ENCODE assay signal across 13 cellular contexts in genomic region chr1:151325231-151325630, GRCh38. TPM values are rescaled to one million over a fixed set of nuclear protein-coding genes. Genes with fewer than 3 reads are reported as not detected.
DNase-seq lines count a peak whose midpoint lies in the region; ATAC-seq and TF ChIP-seq lines count a peak whose summit lies in the region.
"Had no signal": no experiment of that assay in that cellular context is flagged by ENCODE, and none has a peak within 500 bp of the region (broad histone marks: within the 10 kb centered on the region; RNA-seq: fewer than 3 reads in every experiment).

No MANE protein-coding gene starts in this region.

- H3K27me3 ChIP-seq in SK-N-SH (ENCODE audit: insufficient read depth) = no peaks in the 10 kb centered on the region
- no peaks in the 10 kb centered on the region for H3K27me3 ChIP-seq in trophoblast cell (ENCODE audit: insufficient read depth, low read length)
- no peaks in the 10 kb centered on the region for H3K27me3 ChIP-seq in transverse colon
- H3K27me3 ChIP-seq: cardiac muscle cell had no signal

- H3K4me1 Mint-ChIP-seq in effector memory CD8-positive, alpha-beta T cell (ENCODE audit: low read depth in 2 of 2) = peaks cover 41 to 54% of the 10 kb centered on the region in 2 donors

- H3K23ac ChIP-seq in trophoblast cell (ENCODE audit: low read length) = no peak overlapping the region

- H3K9me2 ChIP-seq in SK-N-SH (no peaks in the 10 kb centered on the region), OCI-LY7 (ENCODE audit: insufficient read depth, low read length) (no peaks in the 10 kb centered on the region)

- H4K91ac ChIP-seq in trophoblast cell (ENCODE audit: low read depth, low read length) = no peak overlapping the region

- H2BK12ac ChIP-seq in trophoblast cell (ENCODE audit: low read length) = no peak overlapping the region

- no peak for TF ChIP-seq RAD21 in SK-N-SH (IDR thresholded peaks at IDR 0.05; ENCODE audit: low read length)

- H4K12ac ChIP-seq in trophoblast cell (ENCODE audit: low read depth, low read length) = no peak overlapping the region

- TF ChIP-seq POLR2A in transverse colon (IDR thresholded peaks at IDR 0.05) = no peak

- H3K4me3 Mint-ChIP-seq in effector memory CD8-positive, alpha-beta T cell = peak overlapping the region in 1 of 2 donors; percentile 94

- H3K4me2 ChIP-seq in SK-N-SH (peak overlapping the region; percentile 85), OCI-LY7 (ENCODE audit: low read length) (peak overlapping the region; percentile 90; the same call in 1 of the 2 replicates), trophoblast cell (ENCODE audit: low read length) (peak overlapping the region; percentile 22)

- H3K4me3 ChIP-seq in SK-N-SH (ENCODE audit: low read depth in 2 of 2, low read length in 1 of 2) (no peak overlapping the region), OCI-LY7 (ENCODE audit: low read depth, low read length, poor library complexity, severe bottlenecking) (no peak overlapping the region), trophoblast cell (ENCODE audit: low read depth, low read length) (no peak overlapping the region), transverse colon (no peak overlapping the region)
- H3K4me3 ChIP-seq: cardiac muscle cell had no signal

- peak overlapping the region; percentile 23 for H3K18ac ChIP-seq in trophoblast cell (ENCODE audit: low read length)

- H3K27ac ChIP-seq in SK-N-SH (ENCODE audit: low read depth in 2 of 2, low read length in 1 of 2) (no peak overlapping the region), OCI-LY7 (ENCODE audit: low read depth, low read length, poor library complexity, severe bottlenecking) (no peak overlapping the region), trophoblast cell (ENCODE audit: low read depth, low read length) (peak overlapping the region; percentile 32), transverse colon (no peak overlapping the region)

- H4K8ac ChIP-seq in trophoblast cell (ENCODE audit: low read depth, low read length) = no peak overlapping the region

- H3K36me3 ChIP-seq in SK-N-SH (replicated peaks in 1 of 2; ENCODE audit: control insufficient read depth in 1 of 2, insufficient read depth in 2 of 2, low read length in 1 of 2) (peaks cover 26 to 39% of the 10 kb centered on the region in 2 experiments), OCI-LY7 (ENCODE audit: insufficient read depth, low read length) (peaks cover 41% of the 10 kb centered on the region), trophoblast cell (ENCODE audit: control insufficient read depth in 1 of 2, insufficient read depth in 2 of 2, low read length in 2 of 2) (peaks cover 12 to 15% of the 10 kb centered on the region in 2 experiments), transverse colon (peaks cover 0 to 10% (median 4%) of the 10 kb centered on the region in 4 donors)
- H3K36me3 ChIP-seq: cardiac muscle cell had no signal

- H2AFZ ChIP-seq in SK-N-SH (ENCODE audit: low read depth) (no peak overlapping the region), OCI-LY7 (ENCODE audit: low read length) (no peak overlapping the region), trophoblast cell (ENCODE audit: insufficient read depth, low read length, poor library complexity) (no peak overlapping the region)

- H3K9me3 Mint-ChIP-seq in effector memory CD8-positive, alpha-beta T cell = no peaks in the 10 kb centered on the region

- H3K79me1 ChIP-seq in trophoblast cell (ENCODE audit: low read length) = peaks cover 11% of the 10 kb centered on the region

- ATAC-seq in SK-N-SH treated with all-trans-retinoic acid at 6 μM for 48 hours = no peak
- ATAC-seq in effector memory CD8-positive, alpha-beta T cell (replicated peaks) = no peak

- POLR2A ChIA-PET in SK-N-SH (lab: Yijun Ruan, JAX) (no interaction called here), OCI-LY7 (lab: Charles Lee) (no interaction called here)

- H3K79me2 ChIP-seq in SK-N-SH (ENCODE audit: insufficient read depth) (peaks cover 62% of the 10 kb centered on the region), OCI-LY7 (ENCODE audit: insufficient read depth, low read depth, low read length) (peaks cover 17% of the 10 kb centered on the region), trophoblast cell (ENCODE audit: control insufficient read depth, insufficient read depth, low read length, poor library complexity) (peaks cover 7% of the 10 kb centered on the region)

- H3K9ac ChIP-seq in SK-N-SH (no peak overlapping the region; the same call in 1 of the 2 replicates), trophoblast cell (ENCODE audit: low read length) (peak overlapping the region; percentile 59)

- H3F3A ChIP-seq in SK-N-SH (replicated peaks; ENCODE audit: insufficient read depth) = no peaks in the 10 kb centered on the region

- TF ChIP-seq CTCF in SK-N-SH (IDR thresholded peaks at IDR 0.05) = no peak
- TF ChIP-seq CTCF in OCI-LY7 (conservative IDR thresholded peaks at IDR 0.05; ENCODE audit: low read length) = no peak
- TF ChIP-seq CTCF in transverse colon (IDR thresholded peaks at IDR 0.05) = no peak

- TF ChIP-seq EP300 in SK-N-SH (IDR thresholded peaks at IDR 0.05; ENCODE audit: borderline replicate concordance in 1 of 2, low read depth in 1 of 2, low read length in 1 of 2) (no peak), transverse colon (IDR thresholded peaks at IDR 0.05; ENCODE audit: low read depth) (no peak)

- WGBS in SK-N-SH (ENCODE audit: low lambda C conversion rate) = 87% methylated on average over 7 of the region's 7 CpGs
- no CpG with 5 or more reads among the region's 7 CpGs for WGBS in trophoblast cell (ENCODE audit: extremely low coverage, insufficient coverage, insufficient read length)
- WGBS in transverse colon (ENCODE audit: low coverage in 1 of 2), 2 donors = 81 to 84% methylated on average over 5 to 7 of the region's 7 CpGs

- H3K9me3 ChIP-seq in SK-N-SH (no peaks in the 10 kb centered on the region), OCI-LY7 (ENCODE audit: low read length) (no peaks in the 10 kb centered on the region), trophoblast cell (ENCODE audit: insufficient read depth, low read depth, low read length) (peaks cover 2% of the 10 kb centered on the region), transverse colon (no peaks in the 10 kb centered on the region)

- no peak overlapping the region for H2BK5ac ChIP-seq in trophoblast cell (ENCODE audit: low read depth, low read length, poor library complexity)

- no peak overlapping the region for H3K4ac ChIP-seq in trophoblast cell (ENCODE audit: low read depth, low read length)

- peak overlapping the region; percentile 95 to 96 for H3K27ac Mint-ChIP-seq in effector memory CD8-positive, alpha-beta T cell

- in situ Hi-C loops in transverse colon (cut with MboI; ENCODE audit: low pct_ligation_motif_present in 1 of 4, low pct_unique_long_range_greater_than_20kb in 1 of 4, low sequenced_read_pairs in 3 of 4) = no loop called here

- CTCF ChIA-PET in SK-N-SH (lab: Yijun Ruan, JAX) (interaction anchor here (1.0 to 16.4 kb wide), 4 partner anchors 14 to 24 kb away, joined by 3 to 142 read pairs (median 4); no protein-coding TSS in a partner anchor), OCI-LY7 (lab: Charles Lee; ENCODE audit: unreplicated experiment) (no interaction called here)

- no peaks in the 10 kb centered on the region for H3K27me3 Mint-ChIP-seq in effector memory CD8-positive, alpha-beta T cell

- no TSS peak for BruUV-seq in OCI-LY7 (replicated peaks; lab: Mats Ljungman, UMichigan)

- H2AK5ac ChIP-seq in trophoblast cell (ENCODE audit: low read length) = no peak overlapping the region

- H4K20me1 ChIP-seq in SK-N-SH (ENCODE audit: insufficient read depth) = no peaks in the 10 kb centered on the region
- H4K20me1 ChIP-seq in OCI-LY7 (ENCODE audit: insufficient read depth, low read length) = no peaks in the 10 kb centered on the region

- no peak overlapping the region for H2BK120ac ChIP-seq in trophoblast cell (ENCODE audit: insufficient read depth, low read length, poor library complexity)

- intact Hi-C loops in OCI-LY7 (cut with micrococcal nuclease; ENCODE audit: unreplicated experiment) (loop anchor here (5.0 kb wide), 1 partner anchor 43 kb away; the partner anchor contains the start of gene ZNF687), transverse colon (cut with DNase I; ENCODE audit: low total_unique reads) (no loop called here)

- no peak overlapping the region for H3K14ac ChIP-seq in trophoblast cell (ENCODE audit: low read length)

- DNase-seq in SK-N-SH (no peak), OCI-LY7 (ENCODE audit: low spot score) (no peak), trophoblast cell (peak in 1 of 2 donors; percentile 67), transverse colon (no peak), DMS114 treated with DMSO at 0.1 percent for 48 hours (lab: John Stamatoyannopoulos, UW; ENCODE audit: unreplicated experiment) (no peak), NK-92 (lab: John Stamatoyannopoulos, UW; ENCODE audit: unreplicated experiment) (no peak)
- DNase-seq in effector memory CD8-positive, alpha-beta T cell = no peak
- DNase-seq: GF-D8; midbrain; NCI-H146; stimulated activated CD4-positive, alpha-beta T cell treated with anti-CD3 and anti-CD28 coated beads, Interleukin-1b, Interleukin-23, amount 100 ng/mL, for 48 hours had no signal

- H3K36me3 Mint-ChIP-seq in effector memory CD8-positive, alpha-beta T cell (ENCODE audit: insufficient read depth) = peaks cover 39% of the 10 kb centered on the region

- peaks cover 5 to 12% of the 10 kb centered on the region in 2 experiments; a peak in 3 of 4 replicates for H3K4me1 ChIP-seq in SK-N-SH (ENCODE audit: control insufficient read depth in 1 of 2, insufficient read depth in 2 of 2, low read depth in 1 of 2, low read length in 1 of 2)
- peaks cover 23% of the 10 kb centered on the region for H3K4me1 ChIP-seq in OCI-LY7 (ENCODE audit: insufficient read depth, low read length, poor library complexity, severe bottlenecking)
- peaks cover 10 to 18% of the 10 kb centered on the region in 2 experiments for H3K4me1 ChIP-seq in trophoblast cell (ENCODE audit: control insufficient read depth in 1 of 2, insufficient read depth in 2 of 2, low read length in 2 of 2)
- H3K4me1 ChIP-seq in transverse colon = peaks cover 6 to 32% (median 25%) of the 10 kb centered on the region in 4 donors

RNA-seq across cellular contexts. Expression of gene PI4KB, which starts 2.0 kb away (rescaled TPM):
- polyA plus RNA-seq in SK-N-SH (2012; rRNA removed) = 62.9 and 76.6 TPM in 2 replicates
- polyA plus RNA-seq in SK-N-SH (2012; cell fraction: cytosol; rRNA removed) = 37.1 and 54.0 TPM in 2 replicates
- polyA plus RNA-seq in SK-N-SH (2012; cell fraction: nucleus; rRNA removed) = 90.1 and 105 TPM in 2 replicates
- total RNA-seq in OCI-LY7 (2014; rRNA removed; shearing (Covaris generic)) = 36.9 and 38.0 TPM in 2 replicates
- total RNA-seq in OCI-LY7 (2022) = 50.6 and 60.4 TPM in 2 replicates
- 32.5 and 35.5 TPM in 2 replicates for polyA plus RNA-seq in trophoblast cell (2013)
- total RNA-seq in transverse colon = 10 to 100 TPM; 68.0 to 95.9 (median 79.8) TPM

RNA-seq across cellular contexts. Expression of gene RFX5, which starts 21.8 kb away (rescaled TPM):
- polyA plus RNA-seq in SK-N-SH (2012; rRNA removed) = 29.1 and 49.0 TPM in 2 replicates
- 31.1 and 32.7 TPM in 2 replicates for polyA plus RNA-seq in SK-N-SH (2012; cell fraction: cytosol; rRNA removed)
- 70.3 and 111 TPM in 2 replicates for polyA plus RNA-seq in SK-N-SH (2012; cell fraction: nucleus; rRNA removed)
- 99.7 and 122 TPM in 2 replicates for total RNA-seq in OCI-LY7 (2014; rRNA removed; shearing (Covaris generic))
- total RNA-seq in OCI-LY7 (2022) (115 and 131 TPM in 2 replicates), transverse colon (10 to 100 TPM; 17.7 to 61.0 (median 35.4) TPM)
- polyA plus RNA-seq in trophoblast cell (2013) = 21.0 and 23.2 TPM in 2 replicates

RNA-seq across cellular contexts. Expression of gene ZNF687, which starts 43.1 kb away (rescaled TPM):
- polyA plus RNA-seq in SK-N-SH (2012; rRNA removed) = 14.6 and 15.8 TPM in 2 replicates
- polyA plus RNA-seq in SK-N-SH (2012; cell fraction: cytosol; rRNA removed) = 3.9 and 6.8 TPM in 2 replicates
- polyA plus RNA-seq in SK-N-SH (2012; cell fraction: nucleus; rRNA removed) = 23.5 and 29.2 TPM in 2 replicates
- total RNA-seq in OCI-LY7 (2014; rRNA removed; shearing (Covaris generic)) = 18.0 and 20.9 TPM in 2 replicates
- total RNA-seq in OCI-LY7 (2022) (31.6 and 31.7 TPM in 2 replicates), transverse colon (10 to 100 TPM; 24.5 to 41.9 (median 31.5) TPM)
- 17.2 and 18.9 TPM in 2 replicates for polyA plus RNA-seq in trophoblast cell (2013)

RNA-seq across cellular contexts. Expression of gene SELENBP1, which starts 47.3 kb away (rescaled TPM):
- 0.11 and 0.16 TPM in 2 replicates for polyA plus RNA-seq in SK-N-SH (2012; rRNA removed)
- 0.12 and 0.17 TPM in 2 replicates for polyA plus RNA-seq in SK-N-SH (2012; cell fraction: cytosol; rRNA removed)
- 0.30 and 0.35 TPM in 2 replicates for polyA plus RNA-seq in SK-N-SH (2012; cell fraction: nucleus; rRNA removed)
- total RNA-seq in OCI-LY7 (2014; rRNA removed; shearing (Covaris generic)) = not detected in 2 replicates
- total RNA-seq in OCI-LY7 (2022) (not detected in 2 replicates), transverse colon (1,000 to 10,000 TPM; 1,079 to 3,856 (median 3,214) TPM)
- polyA plus RNA-seq in trophoblast cell (2013) = 5.4 and 5.9 TPM in 2 replicates

Comparison
In these comparisons a context has a peak if more than half of its experiments do, and no peak if none do; other contexts are left out.
1. H3K4me2 ChIP-seq: peak in every context shown above with its lines; median percentile 90 in OCI-LY7; 85 in SK-N-SH; 22 in trophoblast cell.